Comparison of ENCODE assay signal across 2 cellular contexts in the genomic region with DNA sequence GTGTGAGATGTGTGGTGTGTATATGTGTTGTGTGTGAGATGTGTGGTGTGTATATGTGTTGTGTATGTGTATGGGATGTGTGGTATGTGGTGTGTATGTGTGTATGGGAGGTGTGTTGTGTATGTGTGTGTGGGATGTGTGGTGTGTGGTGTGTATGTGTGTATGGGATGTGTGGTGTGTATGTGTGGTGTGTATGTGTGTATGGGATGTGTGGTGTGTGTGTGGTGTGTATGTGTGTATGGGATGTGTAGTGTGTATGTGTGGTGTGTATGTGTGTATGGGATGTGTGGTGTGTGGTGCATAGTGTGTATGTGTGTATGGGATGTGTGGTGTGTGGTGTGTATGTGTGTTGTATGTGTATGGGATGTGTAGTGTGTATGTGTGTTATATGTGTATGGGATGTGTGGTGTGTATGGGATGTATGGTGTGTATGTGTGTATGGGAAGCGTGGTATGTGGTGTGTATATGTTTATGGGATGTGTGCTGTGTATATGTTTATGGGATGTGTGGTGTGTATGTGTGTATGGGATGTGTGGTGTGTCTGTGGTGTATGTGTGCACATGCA.
TF ChIP-seq lines count a peak whose summit lies in the region.

No MANE protein-coding gene starts in this region.

TF ChIP-seq in K562, 482 proteins besides CTCF, POLR2A, EP300 and RAD21 (continues in another document):
- peak; percentile 44 for TF ChIP-seq POLR2B (IDR thresholded peaks at IDR 0.05; ENCODE audit: low read depth, partially characterized antibody)
- peak; percentile 89 for TF ChIP-seq HDGF (IDR thresholded peaks at IDR 0.05)
- 0 out of 4 replicates have a peak, but pooled peaks of 1 of the 2 experiments have one; percentile 38 for TF ChIP-seq FOXK2 (conservative IDR thresholded peaks at IDR 0.05 in 1 of 2, IDR thresholded peaks at IDR 0.05 in 1 of 2; ENCODE audit: low read depth in 2 of 2)
- no peak for TF ChIP-seq SAFB (IDR thresholded peaks at IDR 0.05; ENCODE audit: borderline replicate concordance, low read depth, low read length)
- TF ChIP-seq ADNP (tag; IDR thresholded peaks at IDR 0.05) = no peak
- TF ChIP-seq, protein P1, sequence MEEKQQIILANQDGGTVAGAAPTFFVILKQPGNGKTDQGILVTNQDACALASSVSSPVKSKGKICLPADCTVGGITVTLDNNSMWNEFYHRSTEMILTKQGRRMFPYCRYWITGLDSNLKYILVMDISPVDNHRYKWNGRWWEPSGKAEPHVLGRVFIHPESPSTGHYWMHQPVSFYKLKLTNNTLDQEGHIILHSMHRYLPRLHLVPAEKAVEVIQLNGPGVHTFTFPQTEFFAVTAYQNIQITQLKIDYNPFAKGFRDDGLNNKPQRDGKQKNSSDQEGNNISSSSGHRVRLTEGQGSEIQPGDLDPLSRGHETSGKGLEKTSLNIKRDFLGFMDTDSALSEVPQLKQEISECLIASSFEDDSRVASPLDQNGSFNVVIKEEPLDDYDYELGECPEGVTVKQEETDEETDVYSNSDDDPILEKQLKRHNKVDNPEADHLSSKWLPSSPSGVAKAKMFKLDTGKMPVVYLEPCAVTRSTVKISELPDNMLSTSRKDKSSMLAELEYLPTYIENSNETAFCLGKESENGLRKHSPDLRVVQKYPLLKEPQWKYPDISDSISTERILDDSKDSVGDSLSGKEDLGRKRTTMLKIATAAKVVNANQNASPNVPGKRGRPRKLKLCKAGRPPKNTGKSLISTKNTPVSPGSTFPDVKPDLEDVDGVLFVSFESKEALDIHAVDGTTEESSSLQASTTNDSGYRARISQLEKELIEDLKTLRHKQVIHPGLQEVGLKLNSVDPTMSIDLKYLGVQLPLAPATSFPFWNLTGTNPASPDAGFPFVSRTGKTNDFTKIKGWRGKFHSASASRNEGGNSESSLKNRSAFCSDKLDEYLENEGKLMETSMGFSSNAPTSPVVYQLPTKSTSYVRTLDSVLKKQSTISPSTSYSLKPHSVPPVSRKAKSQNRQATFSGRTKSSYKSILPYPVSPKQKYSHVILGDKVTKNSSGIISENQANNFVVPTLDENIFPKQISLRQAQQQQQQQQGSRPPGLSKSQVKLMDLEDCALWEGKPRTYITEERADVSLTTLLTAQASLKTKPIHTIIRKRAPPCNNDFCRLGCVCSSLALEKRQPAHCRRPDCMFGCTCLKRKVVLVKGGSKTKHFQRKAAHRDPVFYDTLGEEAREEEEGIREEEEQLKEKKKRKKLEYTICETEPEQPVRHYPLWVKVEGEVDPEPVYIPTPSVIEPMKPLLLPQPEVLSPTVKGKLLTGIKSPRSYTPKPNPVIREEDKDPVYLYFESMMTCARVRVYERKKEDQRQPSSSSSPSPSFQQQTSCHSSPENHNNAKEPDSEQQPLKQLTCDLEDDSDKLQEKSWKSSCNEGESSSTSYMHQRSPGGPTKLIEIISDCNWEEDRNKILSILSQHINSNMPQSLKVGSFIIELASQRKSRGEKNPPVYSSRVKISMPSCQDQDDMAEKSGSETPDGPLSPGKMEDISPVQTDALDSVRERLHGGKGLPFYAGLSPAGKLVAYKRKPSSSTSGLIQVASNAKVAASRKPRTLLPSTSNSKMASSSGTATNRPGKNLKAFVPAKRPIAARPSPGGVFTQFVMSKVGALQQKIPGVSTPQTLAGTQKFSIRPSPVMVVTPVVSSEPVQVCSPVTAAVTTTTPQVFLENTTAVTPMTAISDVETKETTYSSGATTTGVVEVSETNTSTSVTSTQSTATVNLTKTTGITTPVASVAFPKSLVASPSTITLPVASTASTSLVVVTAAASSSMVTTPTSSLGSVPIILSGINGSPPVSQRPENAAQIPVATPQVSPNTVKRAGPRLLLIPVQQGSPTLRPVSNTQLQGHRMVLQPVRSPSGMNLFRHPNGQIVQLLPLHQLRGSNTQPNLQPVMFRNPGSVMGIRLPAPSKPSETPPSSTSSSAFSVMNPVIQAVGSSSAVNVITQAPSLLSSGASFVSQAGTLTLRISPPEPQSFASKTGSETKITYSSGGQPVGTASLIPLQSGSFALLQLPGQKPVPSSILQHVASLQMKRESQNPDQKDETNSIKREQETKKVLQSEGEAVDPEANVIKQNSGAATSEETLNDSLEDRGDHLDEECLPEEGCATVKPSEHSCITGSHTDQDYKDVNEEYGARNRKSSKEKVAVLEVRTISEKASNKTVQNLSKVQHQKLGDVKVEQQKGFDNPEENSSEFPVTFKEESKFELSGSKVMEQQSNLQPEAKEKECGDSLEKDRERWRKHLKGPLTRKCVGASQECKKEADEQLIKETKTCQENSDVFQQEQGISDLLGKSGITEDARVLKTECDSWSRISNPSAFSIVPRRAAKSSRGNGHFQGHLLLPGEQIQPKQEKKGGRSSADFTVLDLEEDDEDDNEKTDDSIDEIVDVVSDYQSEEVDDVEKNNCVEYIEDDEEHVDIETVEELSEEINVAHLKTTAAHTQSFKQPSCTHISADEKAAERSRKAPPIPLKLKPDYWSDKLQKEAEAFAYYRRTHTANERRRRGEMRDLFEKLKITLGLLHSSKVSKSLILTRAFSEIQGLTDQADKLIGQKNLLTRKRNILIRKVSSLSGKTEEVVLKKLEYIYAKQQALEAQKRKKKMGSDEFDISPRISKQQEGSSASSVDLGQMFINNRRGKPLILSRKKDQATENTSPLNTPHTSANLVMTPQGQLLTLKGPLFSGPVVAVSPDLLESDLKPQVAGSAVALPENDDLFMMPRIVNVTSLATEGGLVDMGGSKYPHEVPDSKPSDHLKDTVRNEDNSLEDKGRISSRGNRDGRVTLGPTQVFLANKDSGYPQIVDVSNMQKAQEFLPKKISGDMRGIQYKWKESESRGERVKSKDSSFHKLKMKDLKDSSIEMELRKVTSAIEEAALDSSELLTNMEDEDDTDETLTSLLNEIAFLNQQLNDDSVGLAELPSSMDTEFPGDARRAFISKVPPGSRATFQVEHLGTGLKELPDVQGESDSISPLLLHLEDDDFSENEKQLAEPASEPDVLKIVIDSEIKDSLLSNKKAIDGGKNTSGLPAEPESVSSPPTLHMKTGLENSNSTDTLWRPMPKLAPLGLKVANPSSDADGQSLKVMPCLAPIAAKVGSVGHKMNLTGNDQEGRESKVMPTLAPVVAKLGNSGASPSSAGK (IDR thresholded peaks at IDR 0.05) = no peak
- TF ChIP-seq, protein P2, sequence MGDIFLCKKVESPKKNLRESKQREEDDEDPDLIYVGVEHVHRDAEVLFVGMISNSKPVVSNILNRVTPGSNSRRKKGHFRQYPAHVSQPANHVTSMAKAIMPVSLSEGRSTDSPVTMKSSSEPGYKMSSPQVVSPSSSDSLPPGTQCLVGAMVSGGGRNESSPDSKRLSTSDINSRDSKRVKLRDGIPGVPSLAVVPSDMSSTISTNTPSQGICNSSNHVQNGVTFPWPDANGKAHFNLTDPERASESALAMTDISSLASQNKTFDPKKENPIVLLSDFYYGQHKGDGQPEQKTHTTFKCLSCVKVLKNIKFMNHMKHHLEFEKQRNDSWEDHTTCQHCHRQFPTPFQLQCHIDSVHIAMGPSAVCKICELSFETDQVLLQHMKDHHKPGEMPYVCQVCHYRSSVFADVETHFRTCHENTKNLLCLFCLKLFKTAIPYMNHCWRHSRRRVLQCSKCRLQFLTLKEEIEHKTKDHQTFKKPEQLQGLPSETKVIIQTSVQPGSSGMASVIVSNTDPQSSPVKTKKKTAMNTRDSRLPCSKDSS (IDR thresholded peaks at IDR 0.05; ENCODE audit: low read depth, partially characterized antibody) = no peak
- TF ChIP-seq STAT5A (IDR thresholded peaks at IDR 0.05; ENCODE audit: borderline replicate concordance, low read length) = 0 out of 2 replicates have a peak, but pooled peaks have one; percentile 5
- peak; percentile 11; the same call in 1 of the 2 replicates for TF ChIP-seq NFIC (IDR thresholded peaks at IDR 0.05)
- TF ChIP-seq PTTG1 (tag; IDR thresholded peaks at IDR 0.05; ENCODE audit: low read depth) = no peak
- peak; percentile 25; the same call in 1 of the 2 replicates for TF ChIP-seq NFRKB (IDR thresholded peaks at IDR 0.05; ENCODE audit: low read depth)
- no peak for TF ChIP-seq HEY1 (CRISPR knock-in tag; IDR thresholded peaks at IDR 0.05; ENCODE audit: borderline replicate concordance)
- no peak for TF ChIP-seq DNMT1 (IDR thresholded peaks at IDR 0.05)

TF ChIP-seq in SK-N-SH, 30 proteins besides CTCF, POLR2A, EP300 and RAD21:
- TF ChIP-seq, protein P3, sequence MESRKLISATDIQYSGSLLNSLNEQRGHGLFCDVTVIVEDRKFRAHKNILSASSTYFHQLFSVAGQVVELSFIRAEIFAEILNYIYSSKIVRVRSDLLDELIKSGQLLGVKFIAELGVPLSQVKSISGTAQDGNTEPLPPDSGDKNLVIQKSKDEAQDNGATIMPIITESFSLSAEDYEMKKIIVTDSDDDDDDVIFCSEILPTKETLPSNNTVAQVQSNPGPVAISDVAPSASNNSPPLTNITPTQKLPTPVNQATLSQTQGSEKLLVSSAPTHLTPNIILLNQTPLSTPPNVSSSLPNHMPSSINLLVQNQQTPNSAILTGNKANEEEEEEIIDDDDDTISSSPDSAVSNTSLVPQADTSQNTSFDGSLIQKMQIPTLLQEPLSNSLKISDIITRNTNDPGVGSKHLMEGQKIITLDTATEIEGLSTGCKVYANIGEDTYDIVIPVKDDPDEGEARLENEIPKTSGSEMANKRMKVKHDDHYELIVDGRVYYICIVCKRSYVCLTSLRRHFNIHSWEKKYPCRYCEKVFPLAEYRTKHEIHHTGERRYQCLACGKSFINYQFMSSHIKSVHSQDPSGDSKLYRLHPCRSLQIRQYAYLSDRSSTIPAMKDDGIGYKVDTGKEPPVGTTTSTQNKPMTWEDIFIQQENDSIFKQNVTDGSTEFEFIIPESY (IDR thresholded peaks at IDR 0.05; ENCODE audit: borderline replicate concordance, low read depth) = no peak
- TF ChIP-seq MXI1 (IDR thresholded peaks at IDR 0.05; ENCODE audit: low read depth, low read length) (no peak), GABPA (IDR thresholded peaks at IDR 0.05; ENCODE audit: low read depth) (no peak), FOXJ3 (CRISPR knock-in tag; IDR thresholded peaks at IDR 0.05) (no peak), FOSL2 (IDR thresholded peaks at IDR 0.05; ENCODE audit: borderline replicate concordance, low read depth) (no peak), TAF1 (IDR thresholded peaks at IDR 0.05; ENCODE audit: borderline replicate concordance, low read depth, low read length) (no peak), MEF2A (IDR thresholded peaks at IDR 0.05; ENCODE audit: borderline replicate concordance, low read depth) (no peak), ELF1 (IDR thresholded peaks at IDR 0.05) (no peak), SMC3 (IDR thresholded peaks at IDR 0.05; ENCODE audit: low read depth, low read length) (no peak), SIN3A (IDR thresholded peaks at IDR 0.05; ENCODE audit: borderline replicate concordance, low read depth, low read length) (no peak), POLR2AphosphoS5 (IDR thresholded peaks at IDR 0.05; ENCODE audit: low read depth, low read length) (no peak), EZH2phosphoT487 (IDR thresholded peaks at IDR 0.05; ENCODE audit: borderline replicate concordance, low read depth) (no peak), RXRA (IDR thresholded peaks at IDR 0.05; ENCODE audit: borderline replicate concordance, low read depth) (no peak)
- TF ChIP-seq, protein P4, sequence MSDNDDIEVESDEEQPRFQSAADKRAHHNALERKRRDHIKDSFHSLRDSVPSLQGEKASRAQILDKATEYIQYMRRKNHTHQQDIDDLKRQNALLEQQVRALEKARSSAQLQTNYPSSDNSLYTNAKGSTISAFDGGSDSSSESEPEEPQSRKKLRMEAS (IDR thresholded peaks at IDR 0.05; ENCODE audit: low read depth) = no peak
- TF ChIP-seq, protein P5, sequence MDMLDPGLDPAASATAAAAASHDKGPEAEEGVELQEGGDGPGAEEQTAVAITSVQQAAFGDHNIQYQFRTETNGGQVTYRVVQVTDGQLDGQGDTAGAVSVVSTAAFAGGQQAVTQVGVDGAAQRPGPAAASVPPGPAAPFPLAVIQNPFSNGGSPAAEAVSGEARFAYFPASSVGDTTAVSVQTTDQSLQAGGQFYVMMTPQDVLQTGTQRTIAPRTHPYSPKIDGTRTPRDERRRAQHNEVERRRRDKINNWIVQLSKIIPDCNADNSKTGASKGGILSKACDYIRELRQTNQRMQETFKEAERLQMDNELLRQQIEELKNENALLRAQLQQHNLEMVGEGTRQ (IDR thresholded peaks at IDR 0.05; ENCODE audit: borderline replicate concordance, low read depth, low read length) = no peak
TF ChIP-seq in SK-N-SH: peak in this region for 0.
